In genomic region chr2:26785431-26786206, GRCh38 we compare ENCODE assay signal across 1 cellular context.
A peak's percentile ranks its signal among the peaks of the same experiment; 100 is the strongest.
TF ChIP-seq lines count a peak whose summit lies in the region.

Gene CENPA (plus strand): TSS chr2:26786056. CDS start chr2:26786197, 141 bp downstream.

TF ChIP-seq in K562, 482 proteins besides CTCF, POLR2A, EP300 and RAD21 (continued from another document and continues in another):
- TF ChIP-seq CBX3 (IDR thresholded peaks at IDR 0.05; ENCODE audit: borderline replicate concordance in 1 of 2, low read length in 2 of 2) (peak in 1 of 2 experiments; percentile 84; a peak in 2 of 3 replicates), SETDB1 (IDR thresholded peaks at IDR 0.05; ENCODE audit: low read length) (no peak), MAX (CRISPR knock-in tag; IDR thresholded peaks at IDR 0.05) (peak; percentile 85), MAFG (tag; conservative IDR thresholded peaks at IDR 0.05) (no peak), ZNF41 (CRISPR knock-in tag; conservative IDR thresholded peaks at IDR 0.05) (no peak), COPS2 (conservative IDR thresholded peaks at IDR 0.05) (no peak), CHD7 (IDR thresholded peaks at IDR 0.05; ENCODE audit: low read depth, low read length) (no peak), ZC3H8 (IDR thresholded peaks at IDR 0.05) (no peak), ZNF764 (CRISPR knock-in tag; IDR thresholded peaks at IDR 0.05; ENCODE audit: low read depth) (no peak), SIN3B (IDR thresholded peaks at IDR 0.05; ENCODE audit: low read depth) (0 out of 2 replicates have a peak, but pooled peaks have one; percentile 36), ZNF146 (CRISPR knock-in tag; IDR thresholded peaks at IDR 0.05; ENCODE audit: unreplicated experiment) (no peak), BHLHE40 (IDR thresholded peaks at IDR 0.05; ENCODE audit: low read length) (peak; percentile 42; the same call in 1 of the 2 replicates), TCF3 (CRISPR knock-in tag; IDR thresholded peaks at IDR 0.05) (0 out of 2 replicates have a peak, but pooled peaks have one; percentile 5), CC2D1A (IDR thresholded peaks at IDR 0.05) (peak; percentile 92), PCBP1 (IDR thresholded peaks at IDR 0.05; ENCODE audit: low read depth, low read length, poor library complexity, severe bottlenecking) (peak; percentile 30), GTF2F1 (IDR thresholded peaks at IDR 0.05; ENCODE audit: low read depth, low read length) (peak; percentile 50; the same call in 1 of the 2 replicates), MYC (IDR thresholded peaks at IDR 0.05; ENCODE audit: low read depth, low read length) (peak; percentile 86), MYC (CRISPR knock-in tag; IDR thresholded peaks at IDR 0.05; ENCODE audit: borderline replicate concordance, low read depth) (peak; percentile 32; the same call in 1 of the 2 replicates), ZNF263 (CRISPR knock-in tag; IDR thresholded peaks at IDR 0.05; ENCODE audit: borderline replicate concordance) (no peak), MTA3 (IDR thresholded peaks at IDR 0.05; ENCODE audit: borderline replicate concordance) (peak; percentile 88; the same call in 1 of the 2 replicates), TFAM (CRISPR knock-in tag; conservative IDR thresholded peaks at IDR 0.05) (no peak), LCOR (CRISPR knock-in tag; IDR thresholded peaks at IDR 0.05) (peak; percentile 87; the same call in 1 of the 2 replicates), FOXJ2 (tag; IDR thresholded peaks at IDR 0.05) (no peak), TAF1 (IDR thresholded peaks at IDR 0.05; ENCODE audit: control insufficient read depth, extremely low read depth, insufficient read depth, low read length, severe bottlenecking) (peak; percentile 90)
- TF ChIP-seq, protein P1, sequence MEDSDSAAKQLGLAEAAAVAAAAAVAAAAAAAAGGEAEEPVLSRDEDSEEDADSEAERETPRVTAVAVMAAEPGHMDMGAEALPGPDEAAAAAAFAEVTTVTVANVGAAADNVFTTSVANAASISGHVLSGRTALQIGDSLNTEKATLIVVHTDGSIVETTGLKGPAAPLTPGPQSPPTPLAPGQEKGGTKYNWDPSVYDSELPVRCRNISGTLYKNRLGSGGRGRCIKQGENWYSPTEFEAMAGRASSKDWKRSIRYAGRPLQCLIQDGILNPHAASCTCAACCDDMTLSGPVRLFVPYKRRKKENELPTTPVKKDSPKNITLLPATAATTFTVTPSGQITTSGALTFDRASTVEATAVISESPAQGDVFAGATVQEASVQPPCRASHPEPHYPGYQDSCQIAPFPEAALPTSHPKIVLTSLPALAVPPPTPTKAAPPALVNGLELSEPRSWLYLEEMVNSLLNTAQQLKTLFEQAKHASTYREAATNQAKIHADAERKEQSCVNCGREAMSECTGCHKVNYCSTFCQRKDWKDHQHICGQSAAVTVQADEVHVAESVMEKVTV (CRISPR knock-in tag; IDR thresholded peaks at IDR 0.05): no peak
- TF ChIP-seq, protein P2, sequence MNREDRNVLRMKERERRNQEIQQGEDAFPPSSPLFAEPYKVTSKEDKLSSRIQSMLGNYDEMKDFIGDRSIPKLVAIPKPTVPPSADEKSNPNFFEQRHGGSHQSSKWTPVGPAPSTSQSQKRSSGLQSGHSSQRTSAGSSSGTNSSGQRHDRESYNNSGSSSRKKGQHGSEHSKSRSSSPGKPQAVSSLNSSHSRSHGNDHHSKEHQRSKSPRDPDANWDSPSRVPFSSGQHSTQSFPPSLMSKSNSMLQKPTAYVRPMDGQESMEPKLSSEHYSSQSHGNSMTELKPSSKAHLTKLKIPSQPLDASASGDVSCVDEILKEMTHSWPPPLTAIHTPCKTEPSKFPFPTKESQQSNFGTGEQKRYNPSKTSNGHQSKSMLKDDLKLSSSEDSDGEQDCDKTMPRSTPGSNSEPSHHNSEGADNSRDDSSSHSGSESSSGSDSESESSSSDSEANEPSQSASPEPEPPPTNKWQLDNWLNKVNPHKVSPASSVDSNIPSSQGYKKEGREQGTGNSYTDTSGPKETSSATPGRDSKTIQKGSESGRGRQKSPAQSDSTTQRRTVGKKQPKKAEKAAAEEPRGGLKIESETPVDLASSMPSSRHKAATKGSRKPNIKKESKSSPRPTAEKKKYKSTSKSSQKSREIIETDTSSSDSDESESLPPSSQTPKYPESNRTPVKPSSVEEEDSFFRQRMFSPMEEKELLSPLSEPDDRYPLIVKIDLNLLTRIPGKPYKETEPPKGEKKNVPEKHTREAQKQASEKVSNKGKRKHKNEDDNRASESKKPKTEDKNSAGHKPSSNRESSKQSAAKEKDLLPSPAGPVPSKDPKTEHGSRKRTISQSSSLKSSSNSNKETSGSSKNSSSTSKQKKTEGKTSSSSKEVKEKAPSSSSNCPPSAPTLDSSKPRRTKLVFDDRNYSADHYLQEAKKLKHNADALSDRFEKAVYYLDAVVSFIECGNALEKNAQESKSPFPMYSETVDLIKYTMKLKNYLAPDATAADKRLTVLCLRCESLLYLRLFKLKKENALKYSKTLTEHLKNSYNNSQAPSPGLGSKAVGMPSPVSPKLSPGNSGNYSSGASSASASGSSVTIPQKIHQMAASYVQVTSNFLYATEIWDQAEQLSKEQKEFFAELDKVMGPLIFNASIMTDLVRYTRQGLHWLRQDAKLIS (CRISPR knock-in tag; IDR thresholded peaks at IDR 0.05): no peak
- TF ChIP-seq, protein P3, sequence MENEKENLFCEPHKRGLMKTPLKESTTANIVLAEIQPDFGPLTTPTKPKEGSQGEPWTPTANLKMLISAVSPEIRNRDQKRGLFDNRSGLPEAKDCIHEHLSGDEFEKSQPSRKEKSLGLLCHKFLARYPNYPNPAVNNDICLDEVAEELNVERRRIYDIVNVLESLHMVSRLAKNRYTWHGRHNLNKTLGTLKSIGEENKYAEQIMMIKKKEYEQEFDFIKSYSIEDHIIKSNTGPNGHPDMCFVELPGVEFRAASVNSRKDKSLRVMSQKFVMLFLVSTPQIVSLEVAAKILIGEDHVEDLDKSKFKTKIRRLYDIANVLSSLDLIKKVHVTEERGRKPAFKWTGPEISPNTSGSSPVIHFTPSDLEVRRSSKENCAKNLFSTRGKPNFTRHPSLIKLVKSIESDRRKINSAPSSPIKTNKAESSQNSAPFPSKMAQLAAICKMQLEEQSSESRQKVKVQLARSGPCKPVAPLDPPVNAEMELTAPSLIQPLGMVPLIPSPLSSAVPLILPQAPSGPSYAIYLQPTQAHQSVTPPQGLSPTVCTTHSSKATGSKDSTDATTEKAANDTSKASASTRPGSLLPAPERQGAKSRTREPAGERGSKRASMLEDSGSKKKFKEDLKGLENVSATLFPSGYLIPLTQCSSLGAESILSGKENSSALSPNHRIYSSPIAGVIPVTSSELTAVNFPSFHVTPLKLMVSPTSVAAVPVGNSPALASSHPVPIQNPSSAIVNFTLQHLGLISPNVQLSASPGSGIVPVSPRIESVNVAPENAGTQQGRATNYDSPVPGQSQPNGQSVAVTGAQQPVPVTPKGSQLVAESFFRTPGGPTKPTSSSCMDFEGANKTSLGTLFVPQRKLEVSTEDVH (IDR thresholded peaks at IDR 0.05; ENCODE audit: low read depth, partially characterized antibody): peak; percentile 94
- TF ChIP-seq, protein P4, sequence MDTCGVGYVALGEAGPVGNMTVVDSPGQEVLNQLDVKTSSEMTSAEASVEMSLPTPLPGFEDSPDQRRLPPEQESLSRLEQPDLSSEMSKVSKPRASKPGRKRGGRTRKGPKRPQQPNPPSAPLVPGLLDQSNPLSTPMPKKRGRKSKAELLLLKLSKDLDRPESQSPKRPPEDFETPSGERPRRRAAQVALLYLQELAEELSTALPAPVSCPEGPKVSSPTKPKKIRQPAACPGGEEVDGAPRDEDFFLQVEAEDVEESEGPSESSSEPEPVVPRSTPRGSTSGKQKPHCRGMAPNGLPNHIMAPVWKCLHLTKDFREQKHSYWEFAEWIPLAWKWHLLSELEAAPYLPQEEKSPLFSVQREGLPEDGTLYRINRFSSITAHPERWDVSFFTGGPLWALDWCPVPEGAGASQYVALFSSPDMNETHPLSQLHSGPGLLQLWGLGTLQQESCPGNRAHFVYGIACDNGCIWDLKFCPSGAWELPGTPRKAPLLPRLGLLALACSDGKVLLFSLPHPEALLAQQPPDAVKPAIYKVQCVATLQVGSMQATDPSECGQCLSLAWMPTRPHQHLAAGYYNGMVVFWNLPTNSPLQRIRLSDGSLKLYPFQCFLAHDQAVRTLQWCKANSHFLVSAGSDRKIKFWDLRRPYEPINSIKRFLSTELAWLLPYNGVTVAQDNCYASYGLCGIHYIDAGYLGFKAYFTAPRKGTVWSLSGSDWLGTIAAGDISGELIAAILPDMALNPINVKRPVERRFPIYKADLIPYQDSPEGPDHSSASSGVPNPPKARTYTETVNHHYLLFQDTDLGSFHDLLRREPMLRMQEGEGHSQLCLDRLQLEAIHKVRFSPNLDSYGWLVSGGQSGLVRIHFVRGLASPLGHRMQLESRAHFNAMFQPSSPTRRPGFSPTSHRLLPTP (IDR thresholded peaks at IDR 0.05; ENCODE audit: borderline replicate concordance, extremely low read depth, insufficient read length): no peak
